1 cellular context compared by ENCODE assay signal in the genomic region with DNA sequence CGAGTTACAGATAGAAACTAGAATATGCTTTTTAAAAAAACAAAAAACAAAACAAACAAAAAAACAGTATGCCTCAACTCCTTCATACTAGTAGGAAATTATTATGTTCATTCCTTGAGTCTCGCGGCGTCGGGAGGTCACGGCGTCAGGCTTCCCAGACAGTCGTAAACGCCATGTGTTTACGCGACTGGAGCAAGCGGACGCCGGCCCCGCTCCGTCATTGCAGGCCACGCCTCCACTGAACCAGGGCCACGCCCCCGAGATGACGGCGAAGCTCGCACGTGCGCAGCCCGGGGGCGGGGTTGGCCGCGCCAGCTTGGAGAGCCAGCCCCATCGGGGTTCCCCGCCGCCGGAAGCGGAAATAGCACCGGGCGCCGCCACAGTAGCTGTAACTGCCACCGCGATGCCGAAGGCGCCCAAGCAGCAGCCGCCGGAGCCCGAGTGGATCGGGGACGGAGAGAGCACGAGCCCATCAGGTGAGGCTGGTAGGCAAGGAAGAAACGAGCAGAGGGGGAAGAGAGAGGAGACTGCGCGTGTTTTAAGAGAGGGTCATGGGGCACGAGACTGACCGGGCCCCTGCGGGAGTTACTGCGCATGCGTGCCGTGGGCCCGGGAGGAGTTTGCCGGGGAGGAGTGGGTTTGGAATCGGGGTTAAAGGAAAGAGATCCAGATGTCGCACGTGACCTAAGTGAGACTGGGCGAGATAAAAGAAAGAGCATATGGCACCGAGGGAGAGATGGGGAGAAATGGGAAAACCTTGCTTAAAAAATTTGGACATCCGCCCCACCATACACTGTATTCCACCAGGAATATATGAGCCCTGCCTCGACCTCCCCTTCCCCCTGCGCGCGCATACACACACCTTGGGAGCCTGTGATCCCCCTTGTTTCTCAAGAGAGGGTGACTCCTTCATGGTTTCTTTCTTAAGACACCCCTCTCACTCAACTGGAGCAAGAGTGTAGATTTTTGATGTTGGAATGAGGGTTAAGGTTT.
TF ChIP-seq lines count a peak whose summit lies in the region.

ABCF1 (plus strand) TSS at position 358 of the 993 bp plus-strand sequence; CDS start at position 404, 46 bp downstream.

TF ChIP-seq in HepG2, 621 proteins besides CTCF, POLR2A, EP300 and RAD21 (continued from another document and continues in another):
- peak; percentile 96; the same call in 1 of the 2 replicates for TF ChIP-seq RNF219 (CRISPR knock-in tag; IDR thresholded peaks at IDR 0.05)
- TF ChIP-seq SOX6 (IDR thresholded peaks at IDR 0.05): no peak
- TF ChIP-seq SOX6 (CRISPR knock-in tag; IDR thresholded peaks at IDR 0.05): peak; percentile 89
- TF ChIP-seq TCF7 (IDR thresholded peaks at IDR 0.05; ENCODE audit: low read depth): no peak
- peak; percentile 96 for TF ChIP-seq MXD3 (CRISPR knock-in tag; IDR thresholded peaks at IDR 0.05)
- no peak for TF ChIP-seq SYNCRIP (IDR thresholded peaks at IDR 0.05; ENCODE audit: insufficient read depth, low read depth, low read length)
- TF ChIP-seq PHF21A (CRISPR knock-in tag; IDR thresholded peaks at IDR 0.05): peak; percentile 84
- TF ChIP-seq PPARG (CRISPR knock-in tag; conservative IDR thresholded peaks at IDR 0.05): peak; percentile 81
- TF ChIP-seq HOXA9 (CRISPR knock-in tag; IDR thresholded peaks at IDR 0.05; ENCODE audit: borderline replicate concordance): peak; percentile 93; the same call in 1 of the 2 replicates
- TF ChIP-seq FOSL1 (CRISPR knock-in tag; IDR thresholded peaks at IDR 0.05; ENCODE audit: borderline replicate concordance): peak; percentile 23; the same call in 1 of the 2 replicates
- TF ChIP-seq ZNF17 (CRISPR knock-in tag; IDR thresholded peaks at IDR 0.05): peak; percentile 43; the same call in 1 of the 2 replicates
- no peak for TF ChIP-seq ZNF644 (CRISPR knock-in tag; IDR thresholded peaks at IDR 0.05; ENCODE audit: low read depth)
- peak; percentile 76; the same call in 1 of the 2 replicates for TF ChIP-seq ZNF879 (CRISPR knock-in tag; IDR thresholded peaks at IDR 0.05)
- no peak for TF ChIP-seq CENPX (CRISPR knock-in tag; IDR thresholded peaks at IDR 0.05)
- TF ChIP-seq ZNF251 (CRISPR knock-in tag; IDR thresholded peaks at IDR 0.05): 0 out of 2 replicates have a peak, but pooled peaks have one; percentile 72
- TF ChIP-seq CREM (IDR thresholded peaks at IDR 0.05): peak; percentile 75
- peak; percentile 43; the same call in 1 of the 2 replicates for TF ChIP-seq CREM (CRISPR knock-in tag; IDR thresholded peaks at IDR 0.05)
- 0 out of 2 replicates have a peak, but pooled peaks have one; percentile 87 for TF ChIP-seq GPN1 (CRISPR knock-in tag; IDR thresholded peaks at IDR 0.05; ENCODE audit: borderline replicate concordance)
- peak; percentile 78; the same call in 1 of the 2 replicates for TF ChIP-seq ZNF503 (CRISPR knock-in tag; IDR thresholded peaks at IDR 0.05)
- 0 out of 2 replicates have a peak, but pooled peaks have one; percentile 30 for TF ChIP-seq MATR3 (CRISPR knock-in tag; IDR thresholded peaks at IDR 0.05)
- peak; percentile 98 for TF ChIP-seq MXD1 (CRISPR knock-in tag; IDR thresholded peaks at IDR 0.05)
- TF ChIP-seq ZNF446 (CRISPR knock-in tag; IDR thresholded peaks at IDR 0.05): no peak
- TF ChIP-seq SP4 (CRISPR knock-in tag; IDR thresholded peaks at IDR 0.05): peak; percentile 96
- peak; percentile 89 for TF ChIP-seq FOXP1 (IDR thresholded peaks at IDR 0.05)
- TF ChIP-seq FOXP1 (CRISPR knock-in tag; IDR thresholded peaks at IDR 0.05): peak; percentile 93
- TF ChIP-seq NKX3-1 (CRISPR knock-in tag; IDR thresholded peaks at IDR 0.05): peak; percentile 82; the same call in 1 of the 2 replicates
- TF ChIP-seq ZNF264 (CRISPR knock-in tag; IDR thresholded peaks at IDR 0.05): peak; percentile 90
- TF ChIP-seq ZNF253 (CRISPR knock-in tag; IDR thresholded peaks at IDR 0.05; ENCODE audit: borderline replicate concordance): peak; percentile 92
- no peak for TF ChIP-seq ZFP36 (IDR thresholded peaks at IDR 0.05; ENCODE audit: borderline replicate concordance, low read depth, low read length, partially characterized antibody)
- TF ChIP-seq ZBTB42 (CRISPR knock-in tag; IDR thresholded peaks at IDR 0.05): peak; percentile 78; the same call in 1 of the 2 replicates
- TF ChIP-seq HMGA1 (CRISPR knock-in tag; conservative IDR thresholded peaks at IDR 0.05): no peak
- peak; percentile 79; the same call in 1 of the 2 replicates for TF ChIP-seq ATF2 (CRISPR knock-in tag; IDR thresholded peaks at IDR 0.05)
- no peak for TF ChIP-seq ZNF292 (CRISPR knock-in tag; IDR thresholded peaks at IDR 0.05; ENCODE audit: borderline replicate concordance, low read depth)
- TF ChIP-seq ZKSCAN8 (CRISPR knock-in tag; IDR thresholded peaks at IDR 0.05; ENCODE audit: borderline replicate concordance): peak; percentile 94
- TF ChIP-seq, protein P1, sequence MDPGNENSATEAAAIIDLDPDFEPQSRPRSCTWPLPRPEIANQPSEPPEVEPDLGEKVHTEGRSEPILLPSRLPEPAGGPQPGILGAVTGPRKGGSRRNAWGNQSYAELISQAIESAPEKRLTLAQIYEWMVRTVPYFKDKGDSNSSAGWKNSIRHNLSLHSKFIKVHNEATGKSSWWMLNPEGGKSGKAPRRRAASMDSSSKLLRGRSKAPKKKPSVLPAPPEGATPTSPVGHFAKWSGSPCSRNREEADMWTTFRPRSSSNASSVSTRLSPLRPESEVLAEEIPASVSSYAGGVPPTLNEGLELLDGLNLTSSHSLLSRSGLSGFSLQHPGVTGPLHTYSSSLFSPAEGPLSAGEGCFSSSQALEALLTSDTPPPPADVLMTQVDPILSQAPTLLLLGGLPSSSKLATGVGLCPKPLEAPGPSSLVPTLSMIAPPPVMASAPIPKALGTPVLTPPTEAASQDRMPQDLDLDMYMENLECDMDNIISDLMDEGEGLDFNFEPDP (CRISPR knock-in tag; conservative IDR thresholded peaks at IDR 0.05): no peak
- TF ChIP-seq SSRP1 (CRISPR knock-in tag; IDR thresholded peaks at IDR 0.05): no peak; the same call in 1 of the 2 replicates
- peak; percentile 98 for TF ChIP-seq ZNF501 (CRISPR knock-in tag; IDR thresholded peaks at IDR 0.05)
- TF ChIP-seq ZNF350 (CRISPR knock-in tag; IDR thresholded peaks at IDR 0.05; ENCODE audit: borderline replicate concordance, low read depth): peak; percentile 97
- peak; percentile 31; the same call in 1 of the 2 replicates for TF ChIP-seq ZBTB49 (CRISPR knock-in tag; IDR thresholded peaks at IDR 0.05; ENCODE audit: borderline replicate concordance)
- no peak for TF ChIP-seq TRIM24 (CRISPR knock-in tag; IDR thresholded peaks at IDR 0.05)
- TF ChIP-seq, protein P2, sequence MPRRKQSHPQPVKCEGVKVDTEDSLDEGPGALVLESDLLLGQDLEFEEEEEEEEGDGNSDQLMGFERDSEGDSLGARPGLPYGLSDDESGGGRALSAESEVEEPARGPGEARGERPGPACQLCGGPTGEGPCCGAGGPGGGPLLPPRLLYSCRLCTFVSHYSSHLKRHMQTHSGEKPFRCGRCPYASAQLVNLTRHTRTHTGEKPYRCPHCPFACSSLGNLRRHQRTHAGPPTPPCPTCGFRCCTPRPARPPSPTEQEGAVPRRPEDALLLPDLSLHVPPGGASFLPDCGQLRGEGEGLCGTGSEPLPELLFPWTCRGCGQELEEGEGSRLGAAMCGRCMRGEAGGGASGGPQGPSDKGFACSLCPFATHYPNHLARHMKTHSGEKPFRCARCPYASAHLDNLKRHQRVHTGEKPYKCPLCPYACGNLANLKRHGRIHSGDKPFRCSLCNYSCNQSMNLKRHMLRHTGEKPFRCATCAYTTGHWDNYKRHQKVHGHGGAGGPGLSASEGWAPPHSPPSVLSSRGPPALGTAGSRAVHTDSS (CRISPR knock-in tag; conservative IDR thresholded peaks at IDR 0.05): peak; percentile 87; the same call in 1 of the 2 replicates
- TF ChIP-seq GATAD2A (CRISPR knock-in tag; IDR thresholded peaks at IDR 0.05): peak; percentile 38; the same call in 1 of the 2 replicates
- TF ChIP-seq SATB2 (CRISPR knock-in tag; IDR thresholded peaks at IDR 0.05): peak; percentile 88; the same call in 1 of the 2 replicates
- no peak for TF ChIP-seq ZNF576 (CRISPR knock-in tag; IDR thresholded peaks at IDR 0.05)
- TF ChIP-seq HNRNPLL (IDR thresholded peaks at IDR 0.05; ENCODE audit: low read depth, low read length, poor library complexity, severe bottlenecking): peak; percentile 100
- peak; percentile 67 for TF ChIP-seq TBL1XR1 (IDR thresholded peaks at IDR 0.05; ENCODE audit: borderline replicate concordance, low read length, partially characterized antibody)
- TF ChIP-seq, protein P3, sequence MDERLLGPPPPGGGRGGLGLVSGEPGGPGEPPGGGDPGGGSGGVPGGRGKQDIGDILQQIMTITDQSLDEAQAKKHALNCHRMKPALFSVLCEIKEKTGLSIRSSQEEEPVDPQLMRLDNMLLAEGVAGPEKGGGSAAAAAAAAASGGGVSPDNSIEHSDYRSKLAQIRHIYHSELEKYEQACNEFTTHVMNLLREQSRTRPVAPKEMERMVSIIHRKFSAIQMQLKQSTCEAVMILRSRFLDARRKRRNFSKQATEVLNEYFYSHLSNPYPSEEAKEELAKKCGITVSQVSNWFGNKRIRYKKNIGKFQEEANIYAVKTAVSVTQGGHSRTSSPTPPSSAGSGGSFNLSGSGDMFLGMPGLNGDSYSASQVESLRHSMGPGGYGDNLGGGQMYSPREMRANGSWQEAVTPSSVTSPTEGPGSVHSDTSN (CRISPR knock-in tag; IDR thresholded peaks at IDR 0.05): no peak
- peak; percentile 93; the same call in 1 of the 2 replicates for TF ChIP-seq ZC3H13 (CRISPR knock-in tag; IDR thresholded peaks at IDR 0.05)
- peak; percentile 67; the same call in 1 of the 2 replicates for TF ChIP-seq EED (CRISPR knock-in tag; IDR thresholded peaks at IDR 0.05)
- no peak for TF ChIP-seq ZNF782 (CRISPR knock-in tag; IDR thresholded peaks at IDR 0.05; ENCODE audit: borderline replicate concordance)
- no peak for TF ChIP-seq MTF2 (CRISPR knock-in tag; IDR thresholded peaks at IDR 0.05; ENCODE audit: borderline replicate concordance)
- TF ChIP-seq ZBTB1 (CRISPR knock-in tag; IDR thresholded peaks at IDR 0.05; ENCODE audit: borderline replicate concordance): no peak; the same call in 1 of the 2 replicates
